9 cellular contexts compared by ENCODE assay signal in genomic region chr20:47152078-47152477, GRCh38.
"Had no signal": no experiment of that assay in that cellular context is flagged by ENCODE, and none has a peak within 500 bp of the region (broad histone marks: within the 10 kb centered on the region; RNA-seq: fewer than 3 reads in every experiment).

No MANE protein-coding gene starts in this region.

- H3K27ac ChIP-seq: GM23248, HL-60 had no signal

- ATAC-seq: K562 had no signal

- H3K4me3 ChIP-seq: GM23248, K562 had no signal

- H2AFZ ChIP-seq: GM23248 had no signal

- DNase-seq: GM23248, H9, HCEC 1CT, IMR-90, KG1 had no signal

- H3K27ac Mint-ChIP-seq: H9 had no signal

- H3K9me3 Mint-ChIP-seq: H9 had no signal

- FAIRE-seq: H1, H54, K562 had no signal

- H3K4me3 Mint-ChIP-seq: H9 had no signal

- H3K9ac ChIP-seq: GM23248 had no signal
